In the genomic region with DNA sequence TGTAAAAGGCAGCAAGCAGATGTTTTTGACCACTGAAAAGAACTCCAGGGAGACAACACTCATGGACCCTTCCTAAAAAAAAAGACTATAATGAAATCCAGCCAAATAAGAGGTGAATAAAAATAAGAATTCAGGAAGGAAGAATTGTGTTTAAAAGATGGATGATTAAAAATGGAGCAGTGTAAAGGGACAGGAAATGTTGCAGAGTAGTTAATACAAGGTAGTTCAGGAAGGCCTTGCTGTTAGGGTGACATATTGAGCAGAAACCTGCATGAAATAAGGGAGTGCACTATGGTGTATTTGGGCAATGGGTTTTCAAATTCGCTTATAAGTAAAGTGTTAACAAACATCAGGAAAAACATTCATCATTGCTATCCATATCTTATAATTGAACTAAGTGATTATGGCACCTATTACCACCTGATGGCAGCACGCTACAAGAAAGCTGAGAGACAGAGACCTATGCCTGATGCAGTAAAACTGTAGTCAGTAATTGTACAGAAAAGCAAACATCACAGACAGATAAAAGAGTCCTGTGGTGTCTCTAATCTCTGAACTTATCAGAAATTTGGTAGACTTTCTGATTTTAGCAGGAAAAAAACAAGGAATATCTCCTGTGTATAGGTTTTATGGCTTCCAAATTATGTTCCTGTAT, we compare ENCODE assay signal across 8 cellular contexts. TPM values are rescaled to one million over a fixed set of nuclear protein-coding genes. Genes with fewer than 3 reads are reported as not detected.
DNase-seq lines count a peak whose midpoint lies in the region; ATAC-seq, FAIRE-seq and TF ChIP-seq lines count a peak whose summit lies in the region.

No MANE protein-coding gene starts in this region.

- H3K4me3 Mint-ChIP-seq in activated naive CD8-positive, alpha-beta T cell treated with anti-CD3 and anti-CD28 coated beads, Interleukin-2, amount 50 U/mL, for 24 hours: no peak overlapping the region

- FAIRE-seq in GM19239 (lab: Jason Lieb, UNC): peak; percentile 72

- no peaks in the 10 kb centered on the region for H3K9me3 Mint-ChIP-seq in activated naive CD8-positive, alpha-beta T cell treated with anti-CD3 and anti-CD28 coated beads, Interleukin-2, amount 50 U/mL, for 24 hours

- TF ChIP-seq CTCF in kidney epithelial cell (IDR thresholded peaks at IDR 0.05; ENCODE audit: insufficient read depth, low read length, poor library complexity, severe bottlenecking): peak; percentile 56

- ATAC-seq in activated naive CD8-positive, alpha-beta T cell treated with anti-CD3 and anti-CD28 coated beads, Interleukin-2, amount 50 U/mL, for 24 hours: peak; percentile 80

- no peaks in the 10 kb centered on the region for H3K36me3 Mint-ChIP-seq in activated naive CD8-positive, alpha-beta T cell treated with anti-CD3 and anti-CD28 coated beads, Interleukin-2, amount 50 U/mL, for 24 hours (ENCODE audit: low read depth)

- no peaks in the 10 kb centered on the region for H3K4me1 Mint-ChIP-seq in activated naive CD8-positive, alpha-beta T cell treated with anti-CD3 and anti-CD28 coated beads, Interleukin-2, amount 50 U/mL, for 24 hours

- H3K4me3 ChIP-seq in kidney epithelial cell (ENCODE audit: low read depth, low read length): no peak overlapping the region

- no peaks in the 10 kb centered on the region for H3K27me3 ChIP-seq in kidney epithelial cell (ENCODE audit: control insufficient read depth, insufficient read depth, low read length)

- DNase-seq in COR-L47 (lab: John Stamatoyannopoulos, UW) (peak; percentile 62), GM19239 (ENCODE audit: insufficient read length, low spot score) (no peak), HT-29 (ENCODE audit: low spot score) (peak; percentile 57), NCI-H82 (lab: John Stamatoyannopoulos, UW) (peak; percentile 68), kidney epithelial cell (ENCODE audit: low read depth) (no peak), NCI-H187 treated with DMSO at 0.1 percent for 48 hours (lab: John Stamatoyannopoulos, UW) (no peak)
- DNase-seq in activated naive CD8-positive, alpha-beta T cell treated with anti-CD3 and anti-CD28 coated beads, Interleukin-2, amount 50 U/mL, for 24 hours: no peak
- DNase-seq in activated CD8-positive, alpha-beta memory T cell treated with anti-CD3 and anti-CD28 coated beads, Interleukin-2, amount 50 U/mL, for 4 hours: no peak

- H3K27ac Mint-ChIP-seq in activated naive CD8-positive, alpha-beta T cell treated with anti-CD3 and anti-CD28 coated beads, Interleukin-2, amount 50 U/mL, for 24 hours: no peak overlapping the region

- H3K27me3 Mint-ChIP-seq in activated naive CD8-positive, alpha-beta T cell treated with anti-CD3 and anti-CD28 coated beads, Interleukin-2, amount 50 U/mL, for 24 hours: peaks cover 17% of the 10 kb centered on the region

- H3K36me3 ChIP-seq in kidney epithelial cell (ENCODE audit: control insufficient read depth, insufficient read depth, low read length): no peaks in the 10 kb centered on the region

RNA-seq across cellular contexts. Expression of a gene that starts 5.8 kb away (rescaled TPM):
- total RNA-seq in HT-29 (2014; rRNA removed; shearing (Covaris generic)): 9.1 and 10.9 TPM in 2 replicates
- total RNA-seq in kidney epithelial cell: 16.7 and 17.2 TPM in 2 replicates

RNA-seq across cellular contexts. Expression of a gene that starts 6.6 kb away (rescaled TPM):
- 21.7 and 26.6 TPM in 2 replicates for total RNA-seq in HT-29 (2014; rRNA removed; shearing (Covaris generic))
- total RNA-seq in kidney epithelial cell: 27.1 and 42.5 TPM in 2 replicates

RNA-seq across cellular contexts. Expression of a gene that starts 48.3 kb away (rescaled TPM):
- not detected in 2 replicates for total RNA-seq in HT-29 (2014; rRNA removed; shearing (Covaris generic))
- total RNA-seq in kidney epithelial cell: not detected in 2 replicates

Comparison
In these comparisons a context has a peak if more than half of its experiments do, and no peak if none do; other contexts are left out.
1. DNase-seq: peak in COR-L47 (single experiment), HT-29 (single experiment) and NCI-H82 (single experiment); none in GM19239 (single experiment), activated naive CD8-positive, alpha-beta T cell treated with anti-CD3 and anti-CD28 coated beads, Interleukin-2, amount 50 U/mL, for 24 hours (single experiment), kidney epithelial cell (single experiment), NCI-H187 treated with DMSO at 0.1 percent for 48 hours (single experiment) and activated CD8-positive, alpha-beta memory T cell treated with anti-CD3 and anti-CD28 coated beads, Interleukin-2, amount 50 U/mL, for 4 hours (single experiment).